31 cellular contexts compared by ENCODE assay signal in the genomic region with DNA sequence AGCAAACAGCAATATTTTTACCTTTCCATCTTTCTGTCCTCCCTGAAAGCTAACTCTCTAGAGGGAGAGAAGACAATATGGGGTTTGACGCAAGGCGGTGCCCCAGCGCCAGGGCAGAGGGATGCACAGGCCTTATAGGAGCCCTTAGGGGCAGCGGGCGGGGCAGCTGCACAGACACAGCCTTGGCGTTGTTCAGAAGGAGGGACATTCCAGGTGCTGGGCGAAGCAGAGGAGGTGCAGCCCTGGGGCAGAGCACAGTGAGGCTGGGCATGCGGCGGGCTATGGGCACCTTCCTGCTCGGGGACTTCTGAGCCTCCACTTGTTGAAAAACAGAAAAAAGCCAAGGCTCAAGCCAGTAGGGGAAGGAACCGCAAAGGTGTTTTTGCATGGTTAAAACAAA.
"Had no signal": no experiment of that assay in that cellular context is flagged by ENCODE, and none has a peak within 500 bp of the region (broad histone marks: within the 10 kb centered on the region; RNA-seq: fewer than 3 reads in every experiment).

No MANE protein-coding gene starts in this region.

- H3K4me3 Mint-ChIP-seq: immature natural killer cell; naive thymus-derived CD4-positive, alpha-beta T cell; natural killer cell treated with Interleukin-12 subunit alpha and Interleukin-12 subunit beta and Interleukin-15 and Interleukin-18, amount 100 ng/mL, for 72 hours; stimulated activated naive B cell treated with anti-CD40 and anti-IgM and Interleukin-4, amounts not matched to agents 10 μg/mL and 1 μg/mL and 100 μg/mL, for 72 hours had no signal

- H3K27me3 ChIP-seq: testis, thyroid gland, upper lobe of left lung, vagina had no signal

- H3K36me3 ChIP-seq: left lung, lower lobe of right lung, pancreas, prostate gland, stomach, thyroid gland, transverse colon, upper lobe of left lung, vagina had no signal

- DNase-seq: hypothalamus; immature natural killer cell; kidney; left colon; left lung; lower lobe of right lung; mesendoderm; midbrain; mucosa of descending colon; naive thymus-derived CD4-positive, alpha-beta T cell; nucleus accumbens; pancreas; posterior cingulate gyrus; retina; right cardiac atrium; stimulated activated CD4-positive, alpha-beta T cell treated with anti-CD3 and anti-CD28 coated beads, Interleukin-12 subunit alpha, Interleukin-12 subunit beta, amount 100 ng/mL, for 4 hours; stimulated activated CD4-positive, alpha-beta T cell treated with anti-CD3 and anti-CD28 coated beads, Interleukin-15, amount 100 ng/mL, for 24 hours; stimulated activated CD4-positive, alpha-beta T cell treated with anti-CD3 and anti-CD28 coated beads, Interleukin-2, amount 100 ng/mL, for 24 hours; stimulated activated CD4-positive, alpha-beta T cell treated with anti-CD3 and anti-CD28 coated beads, Interleukin-4, amount 100 ng/mL, for 1 hour; stimulated activated naive B cell treated with anti-CD40 and anti-IgM and Interleukin-4, amounts not matched to agents 10 μg/mL and 1 μg/mL and 100 μg/mL, for 72 hours; stimulated activated naive CD8-positive, alpha-beta T cell treated with anti-CD3 and anti-CD28 coated beads, Interleukin-15, Interleukin-2, amounts not matched to agents 100 U/mL and 50 U/mL, for 24 hours; stomach; testis; thyroid gland; transverse colon had no signal

- H3K4me1 ChIP-seq: left lung, lower lobe of right lung, prostate gland, stomach, testis, thyroid gland, transverse colon, upper lobe of left lung, vagina had no signal

- H3K27ac ChIP-seq: left lung, lower lobe of right lung, pancreas, prostate gland, skin epidermis, stomach, testis, thyroid gland, transverse colon, upper lobe of left lung, vagina had no signal

- H3K4me1 Mint-ChIP-seq: immature natural killer cell; stimulated activated naive B cell treated with anti-CD40 and anti-IgM and Interleukin-4, amounts not matched to agents 10 μg/mL and 1 μg/mL and 100 μg/mL, for 72 hours had no signal

- H3K4me3 ChIP-seq: left lung, lower lobe of right lung, mucosa of descending colon, pancreas, prostate gland, skin epidermis, stomach, testis, thyroid gland, transverse colon, upper lobe of left lung, vagina had no signal

- H3K36me3 Mint-ChIP-seq: immature natural killer cell; natural killer cell treated with Interleukin-12 subunit alpha and Interleukin-12 subunit beta and Interleukin-15 and Interleukin-18, amount 100 ng/mL, for 72 hours; stimulated activated naive B cell treated with anti-CD40 and anti-IgM and Interleukin-4, amounts not matched to agents 10 μg/mL and 1 μg/mL and 100 μg/mL, for 72 hours had no signal

- H3K27ac Mint-ChIP-seq: immature natural killer cell; naive thymus-derived CD4-positive, alpha-beta T cell; natural killer cell treated with Interleukin-12 subunit alpha and Interleukin-12 subunit beta and Interleukin-15 and Interleukin-18, amount 100 ng/mL, for 72 hours; stimulated activated naive B cell treated with anti-CD40 and anti-IgM and Interleukin-4, amounts not matched to agents 10 μg/mL and 1 μg/mL and 100 μg/mL, for 72 hours had no signal

- H3K9me3 ChIP-seq: left lung, lower lobe of right lung, mucosa of descending colon, pancreas, prostate gland, stomach, testis, thyroid gland, transverse colon, upper lobe of left lung, vagina had no signal

- H3K9me3 Mint-ChIP-seq: immature natural killer cell; natural killer cell treated with Interleukin-12 subunit alpha and Interleukin-12 subunit beta and Interleukin-15 and Interleukin-18, amount 100 ng/mL, for 72 hours; stimulated activated naive B cell treated with anti-CD40 and anti-IgM and Interleukin-4, amounts not matched to agents 10 μg/mL and 1 μg/mL and 100 μg/mL, for 72 hours had no signal

- FAIRE-seq: islet of Langerhans, kidney, pancreas had no signal
